ENCODE assay signal across 13 cellular contexts in the genomic region with DNA sequence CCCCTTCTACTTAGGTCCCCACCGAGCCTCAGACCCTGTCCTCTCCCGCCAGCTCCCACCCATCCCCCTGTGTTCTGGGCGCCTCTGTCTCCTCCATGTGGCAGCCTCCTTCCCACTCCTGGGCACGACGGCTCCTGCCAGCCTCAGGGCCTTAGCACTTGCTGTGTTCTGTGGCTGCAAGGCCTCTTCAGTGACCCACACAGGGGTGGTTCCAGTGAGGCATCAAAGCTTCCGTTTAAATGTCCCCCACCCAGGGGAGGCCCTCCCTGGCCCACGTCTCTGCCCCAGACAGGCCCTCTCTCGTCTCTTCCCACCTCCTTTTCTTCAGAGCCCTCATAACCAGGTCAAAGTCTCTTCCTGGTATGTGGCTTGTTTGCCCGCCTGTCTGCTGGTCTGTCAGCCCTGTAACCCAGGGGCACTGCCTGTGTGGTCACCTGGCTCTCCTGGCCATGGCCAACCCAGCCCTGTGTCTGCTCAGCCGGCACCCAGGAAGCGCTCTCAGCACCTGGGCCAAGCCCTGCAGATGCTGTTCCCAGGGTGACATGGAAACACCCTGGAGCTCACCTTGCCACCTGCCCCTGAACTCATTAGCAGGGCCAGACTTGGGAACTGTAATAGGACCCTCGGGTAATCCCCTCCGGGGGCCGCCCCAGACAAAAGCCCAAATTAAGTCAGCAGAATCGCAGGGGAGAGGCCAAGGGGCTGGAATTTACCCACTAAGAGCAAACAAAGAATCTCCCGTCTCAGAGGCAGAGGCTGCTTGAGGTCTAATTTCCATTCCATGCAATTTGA. TPM values are rescaled to one million over a fixed set of nuclear protein-coding genes. Genes with fewer than 3 reads are reported as not detected.
DNase-seq lines count a peak whose midpoint lies in the region; ATAC-seq lines count a peak whose summit lies in the region.
"Had no signal": no experiment of that assay in that cellular context is flagged by ENCODE, and none has a peak within 500 bp of the region (broad histone marks: within the 10 kb centered on the region; RNA-seq: fewer than 3 reads in every experiment).

No MANE protein-coding gene starts in this region.

- CTCF ChIA-PET in CD4-positive, alpha-beta memory T cell (lab: Charles Lee; ENCODE audit: partially characterized antibody), result interaction anchor here (1.0 to 1.5 kb wide), 2 partner anchors 113 kb away, joined by 3 read pairs; no protein-coding TSS in a partner anchor

- POLR2A ChIA-PET in CD4-positive, alpha-beta memory T cell (lab: Charles Lee; ENCODE audit: partially characterized antibody), result no interaction called here

- H3K27me3 Mint-ChIP-seq in CD4-positive, alpha-beta memory T cell, result peaks cover 4 to 21% of the 10 kb centered on the region in 2 donors

- H3K27ac Mint-ChIP-seq in CD4-positive, alpha-beta memory T cell, result no peak overlapping the region
- H3K27ac Mint-ChIP-seq: activated T-helper 17 cell treated with anti-CD3 and anti-CD28 coated beads, Interleukin-2, amount 50 U/mL, for 72 hours had no signal

- DNase-seq in DMS53 treated with DMSO at 0.1 percent for 48 hours (lab: John Stamatoyannopoulos, UW; ENCODE audit: unreplicated experiment) (peak; percentile 85), HuH-7.5 (ENCODE audit: low spot score) (peak; percentile 74), SJCRH30 (peak; percentile 63 to 80), left lobe of liver (ENCODE audit: low spot score) (no peak), glomerular visceral epithelial cell (ENCODE audit: extremely low spot score) (no peak)
- no peak for DNase-seq in CD4-positive, alpha-beta memory T cell
- DNase-seq in activated CD4-positive, alpha-beta T cell treated with anti-CD3 and anti-CD28 coated beads, Interleukin-2, amount 50 U/mL, for 1 hour, result no peak
- DNase-seq: KG1 had no signal

- no peak overlapping the region for H3K4me3 ChIP-seq in SJCRH30
- no peak overlapping the region for H3K4me3 ChIP-seq in CD4-positive, alpha-beta memory T cell (ENCODE audit: low read length in 2 of 2)
- H3K4me3 ChIP-seq: skin epidermis had no signal

- no peak overlapping the region for H3K4me3 Mint-ChIP-seq in CD4-positive, alpha-beta memory T cell
- H3K4me3 Mint-ChIP-seq: activated T-helper 17 cell treated with anti-CD3 and anti-CD28 coated beads, Interleukin-2, amount 50 U/mL, for 72 hours had no signal

- H3K27me3 ChIP-seq in SJCRH30, result peaks cover 11% of the 10 kb centered on the region
- no peaks in the 10 kb centered on the region for H3K27me3 ChIP-seq in CD4-positive, alpha-beta memory T cell (ENCODE audit: insufficient read depth, low read length)

- peaks cover 13% of the 10 kb centered on the region for H3K4me1 ChIP-seq in SJCRH30
- H3K4me1 ChIP-seq in CD4-positive, alpha-beta memory T cell (ENCODE audit: insufficient read depth, low read length), result no peaks in the 10 kb centered on the region

- no peaks in the 10 kb centered on the region for H3K9me3 Mint-ChIP-seq in CD4-positive, alpha-beta memory T cell
- H3K9me3 Mint-ChIP-seq: activated T-helper 17 cell treated with anti-CD3 and anti-CD28 coated beads, Interleukin-2, amount 50 U/mL, for 72 hours had no signal

- H3K36me3 ChIP-seq in SJCRH30, result no peaks in the 10 kb centered on the region
- H3K36me3 ChIP-seq in CD4-positive, alpha-beta memory T cell (ENCODE audit: insufficient read depth, low read length), result no peaks in the 10 kb centered on the region

- no peak overlapping the region for H3K27ac ChIP-seq in SJCRH30
- H3K27ac ChIP-seq in CD4-positive, alpha-beta memory T cell (ENCODE audit: low read depth, low read length), result no peak overlapping the region
- H3K27ac ChIP-seq: skin epidermis, VCaP had no signal

- ATAC-seq in left lobe of liver (peak; percentile 41), GM18511 (IDR thresholded peaks at IDR 0.05; ENCODE audit: unreplicated experiment) (no peak)

- intact Hi-C loops in CD4-positive, alpha-beta memory T cell (cut with micrococcal nuclease), result no loop called here

- no peaks in the 10 kb centered on the region for H3K36me3 Mint-ChIP-seq in CD4-positive, alpha-beta memory T cell

- no peaks in the 10 kb centered on the region for H3K4me1 Mint-ChIP-seq in CD4-positive, alpha-beta memory T cell

- H3K9me3 ChIP-seq in SJCRH30 (replicated peaks), result no peaks in the 10 kb centered on the region
- H3K9me3 ChIP-seq in CD4-positive, alpha-beta memory T cell (ENCODE audit: control insufficient read depth in 1 of 2, low read length in 2 of 2), result no peaks in the 10 kb centered on the region

RNA-seq across cellular contexts. Expression of a gene that starts 33.7 kb away (rescaled TPM):
- total RNA-seq in SJCRH30 (2014; rRNA removed; shearing (Covaris generic)), result not detected in 2 replicates
- not detected for total RNA-seq in left lobe of liver
- not detected for total RNA-seq in CD4-positive, alpha-beta memory T cell
- polyA plus RNA-seq in CD4-positive, alpha-beta memory T cell, result not detected
- total RNA-seq: dermis blood vessel endothelial cell had no signal

RNA-seq across cellular contexts. Expression of a gene that starts 52.5 kb away (rescaled TPM):
- total RNA-seq in SJCRH30 (2014; rRNA removed; shearing (Covaris generic)), result 31.8 and 34.0 TPM in 2 replicates
- 18.2 TPM for total RNA-seq in left lobe of liver
- total RNA-seq in CD4-positive, alpha-beta memory T cell, result 10 to 100 TPM; 52.1 to 55.8 TPM
- 10 to 100 TPM; 46.7 to 67.3 TPM for polyA plus RNA-seq in CD4-positive, alpha-beta memory T cell

Comparison
In these comparisons a context has a peak if more than half of its experiments do, and no peak if none do; other contexts are left out.
1. DNase-seq: peak in DMS53 treated with DMSO at 0.1 percent for 48 hours (single experiment), HuH-7.5 (single experiment) and SJCRH30 (2 of 2); none in left lobe of liver (single experiment), CD4-positive, alpha-beta memory T cell (0 of 5), activated CD4-positive, alpha-beta T cell treated with anti-CD3 and anti-CD28 coated beads, Interleukin-2, amount 50 U/mL, for 1 hour (single experiment) and glomerular visceral epithelial cell (single experiment).